8 cellular contexts compared by ENCODE assay signal in genomic region chr1:203304919-203305808, GRCh38. TPM values are rescaled to one million over a fixed set of nuclear protein-coding genes. Genes with fewer than 3 reads are reported as not detected.
A peak's percentile ranks its signal among the peaks of the same experiment; 100 is the strongest.
DNase-seq lines count a peak whose midpoint lies in the region; ATAC-seq and TF ChIP-seq lines count a peak whose summit lies in the region.

Gene BTG2 (plus strand): TSS chr1:203305519. CDS start chr1:203305607, 88 bp downstream.

- WGBS in smooth muscle cell (ENCODE audit: low lambda C conversion rate), result 3% methylated on average over 52 of the region's 79 CpGs

- H3K27me3 Mint-ChIP-seq in activated B cell treated with CpG ODN at 0.5 μM for 24 hours, result no peaks in the 10 kb centered on the region

- H3F3A ChIP-seq in smooth muscle cell (ENCODE audit: low read depth), result peaks cover 6% of the 10 kb centered on the region

- H4K20me1 ChIP-seq in smooth muscle cell (ENCODE audit: low read depth), result peaks cover 48% of the 10 kb centered on the region

- peaks cover 70% of the 10 kb centered on the region for H3K4me1 Mint-ChIP-seq in activated B cell treated with CpG ODN at 0.5 μM for 24 hours

- H3K36me3 ChIP-seq in smooth muscle cell (ENCODE audit: low read depth), result no peaks in the 10 kb centered on the region

- peaks cover 19% of the 10 kb centered on the region for H3K79me2 ChIP-seq in smooth muscle cell (ENCODE audit: low read depth)

- CTCF ChIA-PET in AG04450 (lab: Charles Lee), result interaction anchor here (0.8 to 1.3 kb wide), 2 partner anchors 38 to 135 kb away, joined by 3 to 7 read pairs; no protein-coding TSS in a partner anchor
- CTCF ChIA-PET in activated B cell treated with CpG ODN at 0.5 μM for 24 hours (lab: Charles Lee), result interaction anchor here (7.8 to 9.7 kb wide), 4 partner anchors 18 to 34 kb away, joined by 100 to 199 read pairs (median 158); no protein-coding TSS in a partner anchor

- TF ChIP-seq CTCF in AG04450 (IDR thresholded peaks at IDR 0.05; ENCODE audit: low read depth, low read length) (no peak), activated B cell treated with CpG ODN at 0.5 μM for 24 hours (IDR thresholded peaks at IDR 0.05) (no peak), cardiac fibroblast (IDR thresholded peaks at IDR 0.05; ENCODE audit: low read depth, low read length) (no peak), smooth muscle cell (IDR thresholded peaks at IDR 0.05; ENCODE audit: borderline replicate concordance, insufficient read depth, poor library complexity, severe bottlenecking) (no peak)

- in situ Hi-C loops in GM18951 (cut with MboI; ENCODE audit: low sequenced_read_pairs, unreplicated experiment), result loop anchor here (5.0 kb wide), 1 partner anchor 33 kb away; no protein-coding TSS in a partner anchor

- H3K4me3 ChIP-seq in AG04450 (ENCODE audit: low read depth, low read length), result peak within 1 kb of the TSS; percentile 87
- H3K4me3 ChIP-seq in cardiac fibroblast (replicated peaks in 1 of 2; ENCODE audit: low read depth in 2 of 2, low read length in 2 of 2), result peak within 1 kb of the TSS; percentile 93 to 95
- H3K4me3 ChIP-seq in smooth muscle cell, result peak within 1 kb of the TSS; percentile 89

- no peaks in the 10 kb centered on the region for H3K9me3 Mint-ChIP-seq in activated B cell treated with CpG ODN at 0.5 μM for 24 hours

- peak within 1 kb of the TSS; percentile 58 for H2AFZ ChIP-seq in smooth muscle cell (ENCODE audit: low read depth)

- H3K9ac ChIP-seq in smooth muscle cell (ENCODE audit: low read depth), result peak within 1 kb of the TSS; percentile 90

- H3K27me3 ChIP-seq in AG04450 (ENCODE audit: control insufficient read depth, insufficient read depth, low read length), result peaks cover 19% of the 10 kb centered on the region
- H3K27me3 ChIP-seq in smooth muscle cell (ENCODE audit: low read depth), result no peaks in the 10 kb centered on the region

- peak within 1 kb of the TSS; percentile 98 for H3K27ac Mint-ChIP-seq in activated B cell treated with CpG ODN at 0.5 μM for 24 hours

- DNase-seq in AG04450 (ENCODE audit: low read depth, low spot score) (peak; percentile 61), NCI-H2227 treated with DMSO at 0.1 percent for 48 hours (lab: John Stamatoyannopoulos, UW) (peak; percentile 87), activated B cell treated with CpG ODN at 0.5 μM for 24 hours (peak; percentile 86), cardiac fibroblast (ENCODE audit: low read depth in 2 of 2) (peak; percentile 82 to 95), iPS-NIHi7 (ENCODE audit: extremely low spot score) (peak; percentile 95), smooth muscle cell (lab: John Stamatoyannopoulos, UW; ENCODE audit: unreplicated experiment) (peak; percentile 86)

- H3K4me2 ChIP-seq in smooth muscle cell, result peak within 1 kb of the TSS; percentile 87

- intact Hi-C loops in activated B cell treated with CpG ODN at 0.5 μM for 24 hours (cut with micrococcal nuclease), result loop anchor here (1.0 kb wide), 4 partner anchors 15 to 33 kb away; no protein-coding TSS in a partner anchor

- TF ChIP-seq POLR2A in GM18951 (IDR thresholded peaks at IDR 0.05; ENCODE audit: extremely low read depth, insufficient read depth, insufficient read length), result peak; percentile 100

- H3K9me3 ChIP-seq in AG04450 (ENCODE audit: control insufficient read depth, insufficient read depth, low read length) (peaks cover 6% of the 10 kb centered on the region; the same call in 1 of the 2 replicates), smooth muscle cell (replicated peaks; ENCODE audit: low read depth) (no peaks in the 10 kb centered on the region)

- H3K4me3 Mint-ChIP-seq in activated B cell treated with CpG ODN at 0.5 μM for 24 hours, result peak within 1 kb of the TSS; percentile 92

- peaks cover 53% of the 10 kb centered on the region for H3K36me3 Mint-ChIP-seq in activated B cell treated with CpG ODN at 0.5 μM for 24 hours (ENCODE audit: low read depth)

- ATAC-seq in HG03175 (IDR thresholded peaks at IDR 0.05; ENCODE audit: unreplicated experiment) (peak; percentile 71), activated B cell treated with CpG ODN at 0.5 μM for 24 hours (ENCODE audit: low read depth) (peak; percentile 79)

- POLR2A ChIA-PET in AG04450 (lab: Yijun Ruan, JAX) (interaction anchor here (0.6 to 2.5 kb wide), 7 partner anchors 10 to 32 kb away, joined by 3 to 12 read pairs (median 3); no protein-coding TSS in a partner anchor), activated B cell treated with CpG ODN at 0.5 μM for 24 hours (lab: Charles Lee) (interaction anchor here (0.5 to 14.7 kb wide), 12 partner anchors 8 to 442 kb away, joined by 3 to 1942 read pairs (median 6); partner anchors contain the start of gene ATP2B4)

- H3K27ac ChIP-seq in AG04450 (ENCODE audit: low read depth, low read length) (peak within 1 kb of the TSS; percentile 68), smooth muscle cell (ENCODE audit: low read depth) (peak within 1 kb of the TSS; percentile 91)

- H3K4me1 ChIP-seq in smooth muscle cell (ENCODE audit: low read depth), result peaks cover 37% of the 10 kb centered on the region

RNA-seq across cellular contexts. Expression of gene BTG2, which starts in this region (rescaled TPM):
- polyA plus RNA-seq in AG04450 (2011; rRNA removed) (34.7 and 36.5 TPM in 2 replicates), smooth muscle cell (93.8 and 101 TPM in 2 replicates)
- 27.0 and 29.3 TPM in 2 replicates for polyA minus RNA-seq in AG04450 (2011; rRNA and poly(A)+ RNA removed)
- total RNA-seq in activated B cell treated with CpG ODN at 0.5 μM for 24 hours (419 and 448 TPM in 2 replicates), smooth muscle cell (80.0 and 96.1 TPM in 2 replicates)

Comparison
In these comparisons a context has a peak if more than half of its experiments do, and no peak if none do; other contexts are left out.
1. Peak in every context shown above with its lines: DNase-seq, ATAC-seq, H3K4me3 ChIP-seq and H3K27ac ChIP-seq.